In genomic region chr5:102450313-102450990, GRCh38 we compare ENCODE assay signal across 14 cellular contexts. TPM values are rescaled to one million over a fixed set of nuclear protein-coding genes. Genes with fewer than 3 reads are reported as not detected.
DNase-seq lines count a peak whose midpoint lies in the region; ATAC-seq and TF ChIP-seq lines count a peak whose summit lies in the region.
"Had no signal": no experiment of that assay in that cellular context is flagged by ENCODE, and none has a peak within 500 bp of the region (broad histone marks: within the 10 kb centered on the region; RNA-seq: fewer than 3 reads in every experiment).

No MANE protein-coding gene starts in this region.

- H3K4me1 ChIP-seq in aorta (ENCODE audit: control insufficient read depth in 1 of 2, insufficient read depth in 2 of 2, low read length in 2 of 2), result no peaks in the 10 kb centered on the region
- H3K4me1 ChIP-seq: transverse colon had no signal

- H3K4me3 ChIP-seq in NB4 (ENCODE audit: low read depth, low read length) (no peak overlapping the region), cardiac fibroblast (replicated peaks in 1 of 2; ENCODE audit: low read depth in 2 of 2, low read length in 2 of 2) (no peak overlapping the region), aorta (ENCODE audit: low read length in 2 of 2) (no peak overlapping the region)
- H3K4me3 ChIP-seq: transverse colon had no signal

- peak; percentile 59 for ATAC-seq in aorta (ENCODE audit: low FRiP score)

- TF ChIP-seq CTCF in NB4 (IDR thresholded peaks at IDR 0.05; ENCODE audit: low read depth, low read length) (peak; percentile 42), cardiac fibroblast (IDR thresholded peaks at IDR 0.05; ENCODE audit: low read depth, low read length) (peak; percentile 28)

- H3K27ac ChIP-seq in aorta (ENCODE audit: low read depth in 1 of 2, low read length in 2 of 2), result no peak overlapping the region
- H3K27ac ChIP-seq: transverse colon had no signal

- H3K36me3 ChIP-seq in aorta (ENCODE audit: control insufficient read depth in 1 of 2, insufficient read depth in 2 of 2, low read length in 1 of 2), result no peaks in the 10 kb centered on the region
- H3K36me3 ChIP-seq: transverse colon had no signal

- H3K27me3 ChIP-seq in aorta (ENCODE audit: control insufficient read depth in 1 of 2, insufficient read depth in 2 of 2, low read length in 1 of 2), result no peaks in the 10 kb centered on the region
- H3K27me3 ChIP-seq: transverse colon had no signal

- DNase-seq in SKM-1 treated with dmso at 0.1 percent for 144 hours (lab: John Stamatoyannopoulos, UW; ENCODE audit: unreplicated experiment), result peak; percentile 34
- no peak for DNase-seq in SKM-1 (lab: John Stamatoyannopoulos, UW; ENCODE audit: unreplicated experiment)
- peak; percentile 44 for DNase-seq in NB4 (ENCODE audit: low read depth)
- DNase-seq in cardiac fibroblast (ENCODE audit: low read depth in 2 of 2), result peak; percentile 6 to 30
- no peak for DNase-seq in aorta
- no peak for DNase-seq in activated CD4-positive, alpha-beta T cell treated with anti-CD3 and anti-CD28 coated beads for 1 hour
- DNase-seq in DMS153 treated with DMSO at 0.1 percent for 48 hours (lab: John Stamatoyannopoulos, UW; ENCODE audit: unreplicated experiment), result no peak
- DNase-seq in islet precursor cell, result no peak
- DNase-seq: activated B cell treated with CpG ODN at 0.5 μM for 24 hours; activated naive CD8-positive, alpha-beta T cell treated with anti-CD3 and anti-CD28 coated beads, Interleukin-2, amount 10 ng/mL, durations not matched to agents 7 days and 5 days; NCI-H2107; transverse colon had no signal

- WGBS in aorta, 2 donors, result 88% methylated on average over 5 of the region's 5 CpGs

- intact Hi-C loops in aorta (cut with DNase I), result no loop called here

- no peak for TF ChIP-seq POLR2A in NB4 (IDR thresholded peaks at IDR 0.05; ENCODE audit: extremely low read depth, insufficient read length)

- H3K9me3 ChIP-seq in aorta (ENCODE audit: control insufficient read depth, low read length), result peaks cover 2% of the 10 kb centered on the region
- H3K9me3 ChIP-seq: transverse colon had no signal

RNA-seq across cellular contexts. Expression of gene SLCO6A1, which starts 48.3 kb away (rescaled TPM):
- total RNA-seq in aorta, result under 1 TPM in 1 of 2 donors, not detected in 1; 0.75 TPM
- not detected for polyA plus RNA-seq in aorta
- total RNA-seq: activated B cell treated with CpG ODN at 0.5 μM for 24 hours; activated naive CD8-positive, alpha-beta T cell treated with anti-CD3 and anti-CD28 coated beads, Interleukin-2, amount 10 ng/mL, durations not matched to agents 7 days and 5 days; fibroblast of lung; transverse colon had no signal
- polyA plus RNA-seq: AG04450, fibroblast of lung had no signal

Comparison
In these comparisons a context has a peak if more than half of its experiments do, and no peak if none do; other contexts are left out.
1. DNase-seq: peak in SKM-1 treated with dmso at 0.1 percent for 144 hours (single experiment), NB4 (single experiment) and cardiac fibroblast (2 of 2); none in SKM-1 (single experiment), aorta (0 of 2), activated CD4-positive, alpha-beta T cell treated with anti-CD3 and anti-CD28 coated beads for 1 hour (single experiment), DMS153 treated with DMSO at 0.1 percent for 48 hours (single experiment) and islet precursor cell (single experiment).